ENCODE assay signal across 17 cellular contexts in genomic region chr1:19028546-19029129, GRCh38.
DNase-seq lines count a peak whose midpoint lies in the region; ATAC-seq, FAIRE-seq and TF ChIP-seq lines count a peak whose summit lies in the region.
"Had no signal": no experiment of that assay in that cellular context is flagged by ENCODE, and none has a peak within 500 bp of the region (broad histone marks: within the 10 kb centered on the region; RNA-seq: fewer than 3 reads in every experiment).

No MANE protein-coding gene starts in this region.

- peak overlapping the region; percentile 39 for H3K4me2 ChIP-seq in keratinocyte (ENCODE audit: control insufficient read depth, extremely low read depth, insufficient read depth, low read depth, low read length)

- H3K9me3 ChIP-seq in keratinocyte (ENCODE audit: control insufficient read depth, low read depth, low read length): no peaks in the 10 kb centered on the region
- no peaks in the 10 kb centered on the region for H3K9me3 ChIP-seq in suprapubic skin
- peaks cover 8% of the 10 kb centered on the region for H3K9me3 ChIP-seq in CD4-positive, alpha-beta T cell (ENCODE audit: control insufficient read depth, low read length)
- H3K9me3 ChIP-seq: SJSA1 had no signal

- TF ChIP-seq CTCF in chondrocyte (IDR thresholded peaks at IDR 0.05) (no peak), keratinocyte (optimal IDR thresholded peaks at IDR 0.05 in 1 of 3, IDR thresholded peaks at IDR 0.05 in 1 of 3, conservative IDR thresholded peaks at IDR 0.05 in 1 of 3; ENCODE audit: extremely low read depth in 1 of 3, insufficient read depth in 2 of 3, low read length in 3 of 3) (no peak), suprapubic skin (IDR thresholded peaks at IDR 0.05) (no peak)
- TF ChIP-seq CTCF in CD4-positive, alpha-beta T cell (IDR thresholded peaks at IDR 0.05): no peak

- dilution Hi-C loops in keratinocyte (cut with MboI; ENCODE audit: extremely low pct_ligation_motif_present, low sequenced_read_pairs): no loop called here

- POLR2A ChIA-PET in CD4-positive, alpha-beta T cell (lab: Charles Lee): no interaction called here

- peak overlapping the region; percentile 26 for H2AFZ ChIP-seq in keratinocyte (ENCODE audit: control insufficient read depth, low read length)

- 53% methylated on average over 7 of the region's 8 CpGs for WGBS in suprapubic skin

- no peak overlapping the region for H3K9ac ChIP-seq in keratinocyte (ENCODE audit: control insufficient read depth, extremely low read depth, insufficient read depth, low read length)

- H3K9me1 ChIP-seq in keratinocyte (ENCODE audit: control insufficient read depth, extremely low read depth, insufficient read depth, low read length): peaks cover 4% of the 10 kb centered on the region

- peaks cover 2% of the 10 kb centered on the region for H3K36me3 Mint-ChIP-seq in chondrocyte (ENCODE audit: low read depth)
- H3K36me3 Mint-ChIP-seq in CD4-positive, alpha-beta T cell (ENCODE audit: low read depth): no peaks in the 10 kb centered on the region

- H3K4me1 Mint-ChIP-seq in chondrocyte (ENCODE audit: low read depth): peaks cover 2% of the 10 kb centered on the region
- peaks cover 5% of the 10 kb centered on the region for H3K4me1 Mint-ChIP-seq in CD4-positive, alpha-beta T cell (ENCODE audit: low read depth)
- H3K4me1 Mint-ChIP-seq: B cell had no signal

- DNase-seq in H4 (ENCODE audit: low spot score): peak; percentile 1
- DNase-seq in chondrocyte (ENCODE audit: low spot score): peak; percentile 72
- no peak for DNase-seq in keratinocyte (ENCODE audit: low read depth, low spot score)
- DNase-seq in suprapubic skin (ENCODE audit: low spot score in 2 of 2): peak in 1 of 2 donors; percentile 53
- DNase-seq in AG08396 (ENCODE audit: low spot score): no peak
- DNase-seq in CD4-positive, alpha-beta T cell: no peak
- DNase-seq in stimulated activated CD4-positive, alpha-beta T cell treated with anti-CD3 and anti-CD28 coated beads, Interleukin-4, amount 100 ng/mL, for 4 hours: no peak
- DNase-seq: ACHN, GDM1, KG1, NCI-H2081, NCI-H774 had no signal

- CTCF ChIA-PET in CD4-positive, alpha-beta T cell (lab: Charles Lee): no interaction called here

- H3K79me2 ChIP-seq in keratinocyte (ENCODE audit: control insufficient read depth, insufficient read depth, low read length): no peaks in the 10 kb centered on the region

- H3K27me3 ChIP-seq in keratinocyte (ENCODE audit: control insufficient read depth, extremely low read depth, insufficient read depth, low read length) (no peaks in the 10 kb centered on the region), suprapubic skin (peaks cover 8% of the 10 kb centered on the region)
- peaks cover 4% of the 10 kb centered on the region for H3K27me3 ChIP-seq in CD4-positive, alpha-beta T cell (ENCODE audit: control insufficient read depth, insufficient read depth, low read length)
- H3K27me3 ChIP-seq: SJSA1 had no signal

- no peak for TF ChIP-seq POLR2A in suprapubic skin (IDR thresholded peaks at IDR 0.05)

- H4K20me1 ChIP-seq in keratinocyte (ENCODE audit: control insufficient read depth, extremely low read depth, insufficient read depth, low read length): no peaks in the 10 kb centered on the region

- FAIRE-seq in keratinocyte (lab: Jason Lieb, UNC): peak; percentile 77
- FAIRE-seq: GM12891, GM18507, HepG2 had no signal

- no peak overlapping the region for H3K4me3 Mint-ChIP-seq in chondrocyte (ENCODE audit: unreplicated experiment)
- H3K4me3 Mint-ChIP-seq in CD4-positive, alpha-beta T cell: no peak overlapping the region
- H3K4me3 Mint-ChIP-seq: B cell had no signal

- H3K4me3 ChIP-seq in keratinocyte (ENCODE audit: control insufficient read depth in 2 of 3, extremely low read depth in 1 of 3, insufficient read depth in 2 of 3, low read depth in 1 of 3, low read length in 3 of 3) (no peak overlapping the region), suprapubic skin (no peak overlapping the region)
- H3K4me3 ChIP-seq: SJSA1 had no signal

- H3K4me1 ChIP-seq in keratinocyte (ENCODE audit: control insufficient read depth, extremely low read depth, insufficient read depth, low read length) (peaks cover 38% of the 10 kb centered on the region), suprapubic skin (peaks cover 31% of the 10 kb centered on the region)

- no peak for TF ChIP-seq EP300 in suprapubic skin (IDR thresholded peaks at IDR 0.05)

- H3K27ac ChIP-seq in keratinocyte (ENCODE audit: control insufficient read depth, insufficient read depth, low read length): peak overlapping the region; percentile 4
- peak overlapping the region; percentile 69 for H3K27ac ChIP-seq in suprapubic skin
- H3K27ac ChIP-seq in CD4-positive, alpha-beta T cell (ENCODE audit: low read depth, low read length): no peak overlapping the region
- H3K27ac ChIP-seq: SJSA1 had no signal

- no peak for ATAC-seq in CD4-positive, alpha-beta T cell (ENCODE audit: poor library complexity)

- no peaks in the 10 kb centered on the region for H3K36me3 ChIP-seq in keratinocyte (ENCODE audit: control insufficient read depth in 2 of 2, extremely low read depth in 1 of 2, insufficient read depth in 2 of 2, low read length in 2 of 2)
- H3K36me3 ChIP-seq in suprapubic skin: no peaks in the 10 kb centered on the region
- H3K36me3 ChIP-seq: SJSA1 had no signal

- no peak overlapping the region for H3K27ac Mint-ChIP-seq in chondrocyte (ENCODE audit: unreplicated experiment)
- no peak overlapping the region for H3K27ac Mint-ChIP-seq in CD4-positive, alpha-beta T cell
- H3K27ac Mint-ChIP-seq: B cell had no signal

- H3K9me3 Mint-ChIP-seq in chondrocyte (ENCODE audit: low read depth): peaks cover 15% of the 10 kb centered on the region
- no peaks in the 10 kb centered on the region for H3K9me3 Mint-ChIP-seq in CD4-positive, alpha-beta T cell

- peaks cover 2% of the 10 kb centered on the region for H3K27me3 Mint-ChIP-seq in chondrocyte (ENCODE audit: low read depth)
- no peaks in the 10 kb centered on the region for H3K27me3 Mint-ChIP-seq in CD4-positive, alpha-beta T cell

- intact Hi-C loops in CD4-positive, alpha-beta T cell (cut with DNase I, micrococcal nuclease): no loop called here

Comparison
In these comparisons a context has a peak if more than half of its experiments do, and no peak if none do; other contexts are left out.
1. DNase-seq: peak in H4 (single experiment) and chondrocyte (single experiment); none in keratinocyte (single experiment), AG08396 (single experiment), CD4-positive, alpha-beta T cell (0 of 10) and stimulated activated CD4-positive, alpha-beta T cell treated with anti-CD3 and anti-CD28 coated beads, Interleukin-4, amount 100 ng/mL, for 4 hours (0 of 2).